ENCODE assay signal across 17 cellular contexts in genomic region chr4:69075061-69075792, GRCh38. TPM values are rescaled to one million over a fixed set of nuclear protein-coding genes. Genes with fewer than 3 reads are reported as not detected.
"Had no signal": no experiment of that assay in that cellular context is flagged by ENCODE, and none has a peak within 500 bp of the region (broad histone marks: within the 10 kb centered on the region; RNA-seq: fewer than 3 reads in every experiment).

No MANE protein-coding gene starts in this region.

- H3K9me3 ChIP-seq: colonic mucosa, gastrocnemius medialis, neutrophil, pancreas, upper lobe of right lung had no signal

- H3K36me3 ChIP-seq: colonic mucosa, gastrocnemius medialis, heart right ventricle, neutrophil, pancreas, spleen, upper lobe of right lung had no signal

- DNase-seq: activated B cell treated with CpG ODN at 0.5 μM for 24 hours; activated CD4-positive, alpha-beta memory T cell treated with anti-CD3 and anti-CD28 coated beads, Interleukin-2, amount 10 ng/mL, durations not matched to agents 7 days and 5 days; activated CD4-positive, alpha-beta T cell treated with anti-CD3 and anti-CD28 coated beads for 4 hours; activated CD8-positive, alpha-beta memory T cell treated with anti-CD3 and anti-CD28 coated beads, Interleukin-2, amount 10 ng/mL, durations not matched to agents 7 days and 5 days; activated naive CD8-positive, alpha-beta T cell treated with anti-CD3 and anti-CD28 coated beads, Interleukin-2, amount 10 ng/mL, durations not matched to agents 7 days and 5 days; central memory CD4-positive, alpha-beta T cell; colonic mucosa; gastrocnemius medialis; heart right ventricle; pancreas; spleen; stimulated activated CD4-positive, alpha-beta T cell treated with anti-CD3 and anti-CD28 coated beads, Interleukin-4, amount 100 ng/mL, for 4 hours; upper lobe of right lung had no signal

- H3K4me3 ChIP-seq: colonic mucosa, gastrocnemius medialis, heart right ventricle, pancreas, spleen, upper lobe of right lung had no signal

- H3K27me3 ChIP-seq: colonic mucosa, gastrocnemius medialis, heart right ventricle, neutrophil, pancreas, spleen, upper lobe of right lung had no signal

- H3K27ac ChIP-seq: colonic mucosa, gastrocnemius medialis, heart right ventricle, neutrophil, pancreas, spleen, upper lobe of right lung had no signal

- H3K4me1 ChIP-seq: colonic mucosa, gastrocnemius medialis, heart right ventricle, pancreas, spleen, upper lobe of right lung had no signal

RNA-seq across cellular contexts. Expression of gene UGT2B7, which starts 21.0 kb away (rescaled TPM):
- total RNA-seq: activated B cell treated with CpG ODN at 0.5 μM for 24 hours; activated CD4-positive, alpha-beta memory T cell treated with anti-CD3 and anti-CD28 coated beads, Interleukin-2, amount 10 ng/mL, durations not matched to agents 7 days and 5 days; activated CD8-positive, alpha-beta memory T cell treated with anti-CD3 and anti-CD28 coated beads, Interleukin-2, amount 10 ng/mL, durations not matched to agents 7 days and 5 days; activated naive CD8-positive, alpha-beta T cell treated with anti-CD3 and anti-CD28 coated beads, Interleukin-2, amount 10 ng/mL, durations not matched to agents 7 days and 5 days; heart right ventricle; natural killer cell treated with Interleukin-12 subunit alpha and Interleukin-12 subunit beta and Interleukin-15 and Interleukin-18, amount 100 ng/mL, for 72 hours; sciatic nerve; spleen; T-helper 2 cell treated with Interferon-gamma antibody and Interleukin-4, amounts not matched to agents 100 ng/mL and 5 ng/mL, for 36 hours had no signal
